28 cellular contexts compared by ENCODE assay signal in the genomic region with DNA sequence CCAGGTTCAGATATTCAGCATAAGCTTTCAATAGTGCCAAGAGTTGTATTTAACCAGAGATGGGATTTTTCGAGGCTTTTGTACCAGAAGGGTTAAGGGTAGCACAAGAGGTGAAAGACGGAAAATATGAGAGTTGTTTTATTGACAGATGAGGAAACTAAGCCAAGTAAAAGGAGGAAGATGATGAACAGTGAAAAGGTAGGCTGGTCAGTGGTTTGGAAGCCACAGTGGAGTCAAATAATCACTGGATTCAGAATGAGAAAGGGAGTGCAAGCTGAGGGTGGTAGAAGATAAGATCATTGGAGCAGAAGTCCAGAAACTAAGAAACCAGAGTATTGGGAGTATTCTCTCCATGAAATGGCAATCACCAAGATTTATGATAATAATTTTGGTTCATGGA. TPM values are rescaled to one million over a fixed set of nuclear protein-coding genes. Genes with fewer than 3 reads are reported as not detected.
"Had no signal": no experiment of that assay in that cellular context is flagged by ENCODE, and none has a peak within 500 bp of the region (broad histone marks: within the 10 kb centered on the region; RNA-seq: fewer than 3 reads in every experiment).

No MANE protein-coding gene starts in this region.

- H3K27me3 ChIP-seq: colonic mucosa, gastrocnemius medialis, neural progenitor cell, right lobe of liver, suprapubic skin, vagina had no signal

- H3K4me2 ChIP-seq: neural progenitor cell had no signal

- H3K27me3 Mint-ChIP-seq: dendritic cell treated with granulocyte-macrophage colony-stimulating factor and Interleukin-4, amounts not matched to agents 40 ng/mL and 50 ng/mL, for 4 days; naive thymus-derived CD4-positive, alpha-beta T cell; progenitor cell of endocrine pancreas had no signal

- ATAC-seq: esophagus mucosa; gastrocnemius medialis; mucosa of descending colon; naive thymus-derived CD4-positive, alpha-beta T cell; right lobe of liver had no signal

- H2AFZ ChIP-seq: neural progenitor cell, parathyroid adenoma had no signal

- H3K79me2 ChIP-seq: parathyroid adenoma had no signal

- H3K9me3 Mint-ChIP-seq: dendritic cell treated with granulocyte-macrophage colony-stimulating factor and Interleukin-4, amounts not matched to agents 40 ng/mL and 50 ng/mL, for 4 days had no signal

- H3K27ac Mint-ChIP-seq: dendritic cell treated with granulocyte-macrophage colony-stimulating factor and Interleukin-4, amounts not matched to agents 40 ng/mL and 50 ng/mL, for 4 days; endodermal cell; mesothelial cell of epicardium; naive thymus-derived CD4-positive, alpha-beta T cell; nephron; neural progenitor cell had no signal

- H3K27ac ChIP-seq: colonic mucosa, epithelial cell of prostate, gastrocnemius medialis, neural progenitor cell, parathyroid adenoma, right lobe of liver, suprapubic skin, vagina had no signal

- H3K4me1 Mint-ChIP-seq: mesothelial cell of epicardium, nephron, neural progenitor cell had no signal

- H3K4me1 ChIP-seq: colonic mucosa, gastrocnemius medialis, neural progenitor cell, parathyroid adenoma, right lobe of liver, suprapubic skin, vagina had no signal

- H3K4me3 ChIP-seq: colonic mucosa, gastrocnemius medialis, lung, mucosa of descending colon, neural progenitor cell, right lobe of liver, suprapubic skin, vagina had no signal

- DNase-seq: colonic mucosa; effector CD8-positive, alpha-beta T cell; endodermal cell; foreskin fibroblast; gastrocnemius medialis; head of caudate nucleus; mesenchymal stem cell; mucosa of descending colon; naive thymus-derived CD4-positive, alpha-beta T cell; right lobe of liver; small intestine; stimulated activated CD4-positive, alpha-beta T cell treated with anti-CD3 and anti-CD28 coated beads, Interleukin-15, amount 100 ng/mL, for 24 hours; stimulated activated CD4-positive, alpha-beta T cell treated with anti-CD3 and anti-CD28 coated beads, Interleukin-2, amount 100 ng/mL, for 48 hours; stimulated activated naive CD4-positive, alpha-beta T cell treated with Interleukin-2 at 50 U/mL for 16 hours; trophoblast cell had no signal

- H3K4me3 Mint-ChIP-seq: dendritic cell treated with granulocyte-macrophage colony-stimulating factor and Interleukin-4, amounts not matched to agents 40 ng/mL and 50 ng/mL, for 4 days; endodermal cell; mesothelial cell of epicardium; naive thymus-derived CD4-positive, alpha-beta T cell; nephron; neural progenitor cell had no signal

- H3K9ac ChIP-seq: neural progenitor cell, parathyroid adenoma had no signal

RNA-seq across cellular contexts. Expression of gene ANGPTL1, which starts 45.7 kb away (rescaled TPM):
- total RNA-seq: endodermal cell; glomerular endothelial cell; naive thymus-derived CD4-positive, alpha-beta T cell had no signal
- polyA plus RNA-seq: keratinocyte; naive thymus-derived CD4-positive, alpha-beta T cell had no signal
